Comparison of ENCODE assay signal across 8 cellular contexts in genomic region chr2:19358242-19359020, GRCh38. TPM values are rescaled to one million over a fixed set of nuclear protein-coding genes. Genes with fewer than 3 reads are reported as not detected.
DNase-seq lines count a peak whose midpoint lies in the region; ATAC-seq and TF ChIP-seq lines count a peak whose summit lies in the region.

TSS of gene OSR1 (minus strand) at chr2:19358623. CDS start at chr2:19353805, 4,818 bp downstream.

- H3K36me3 ChIP-seq in neuronal stem cell (replicated peaks in 1 of 2; ENCODE audit: control insufficient read depth in 2 of 2, insufficient read depth in 2 of 2, low read length in 2 of 2) = no peaks in the 10 kb centered on the region

- H3K23ac ChIP-seq in neuronal stem cell (ENCODE audit: low read depth, low read length, poor library complexity) = no peak within 1 kb of the TSS

- H3K4me3 ChIP-seq in AG10803 (ENCODE audit: low read length) = peak within 1 kb of the TSS; percentile 92
- peak within 1 kb of the TSS; percentile 63 to 95 for H3K4me3 ChIP-seq in foreskin fibroblast (ENCODE audit: low read depth in 1 of 2, low read length in 2 of 2)
- H3K4me3 ChIP-seq in neuronal stem cell (ENCODE audit: low read length in 2 of 2) = peak within 1 kb of the TSS; percentile 46 to 74

- H3K4me1 Mint-ChIP-seq in activated B cell treated with CpG ODN at 0.5 μM for 24 hours = peaks cover 59% of the 10 kb centered on the region

- H3K27me3 Mint-ChIP-seq in activated B cell treated with CpG ODN at 0.5 μM for 24 hours = peaks cover 65% of the 10 kb centered on the region

- H3K27ac Mint-ChIP-seq in activated B cell treated with CpG ODN at 0.5 μM for 24 hours = no peak within 1 kb of the TSS

- peak within 1 kb of the TSS; percentile 17 for H3K14ac ChIP-seq in neuronal stem cell (ENCODE audit: low read length)

- CTCF ChIA-PET in activated B cell treated with CpG ODN at 0.5 μM for 24 hours (lab: Charles Lee) = no interaction called here

- peak within 1 kb of the TSS; percentile 5 for H4K91ac ChIP-seq in neuronal stem cell (ENCODE audit: low read depth, low read length, poor library complexity)

- H3K9me3 ChIP-seq in neuronal stem cell (replicated peaks in 1 of 2; ENCODE audit: control insufficient read depth in 2 of 2, insufficient read depth in 1 of 2, low read depth in 1 of 2, low read length in 2 of 2) = peaks cover 3 to 18% of the 10 kb centered on the region in 2 donors

- peak within 1 kb of the TSS; percentile 64 for H3K4me3 Mint-ChIP-seq in activated B cell treated with CpG ODN at 0.5 μM for 24 hours

- H3K27me3 ChIP-seq in neuronal stem cell (ENCODE audit: control insufficient read depth in 3 of 3, insufficient read depth in 3 of 3, low read depth in 1 of 3, low read length in 3 of 3) = peaks cover 57 to 98% (median 95%) of the 10 kb centered on the region in 3 experiments

- H2BK15ac ChIP-seq in neuronal stem cell (ENCODE audit: low read length) = peak within 1 kb of the TSS; percentile 27

- H2AK5ac ChIP-seq in neuronal stem cell (ENCODE audit: low read depth, low read length) = peak within 1 kb of the TSS; percentile 12

- H2BK120ac ChIP-seq in neuronal stem cell (ENCODE audit: low read depth, low read length) = no peak within 1 kb of the TSS

- H2BK5ac ChIP-seq in neuronal stem cell (ENCODE audit: low read length) = no peak within 1 kb of the TSS

- peak within 1 kb of the TSS; percentile 91 for H3K9ac ChIP-seq in neuronal stem cell (ENCODE audit: low read depth, low read length, poor library complexity)

- H3K4ac ChIP-seq in neuronal stem cell (ENCODE audit: low read length) = no peak within 1 kb of the TSS

- no peaks in the 10 kb centered on the region for H3K9me3 Mint-ChIP-seq in activated B cell treated with CpG ODN at 0.5 μM for 24 hours

- ATAC-seq in activated B cell treated with CpG ODN at 0.5 μM for 24 hours (ENCODE audit: low read depth) (peak; percentile 20), HG03565 (IDR thresholded peaks at IDR 0.05; ENCODE audit: unreplicated experiment) (no peak), HG03280 (IDR thresholded peaks at IDR 0.05; ENCODE audit: unreplicated experiment) (no peak), HG03135 (IDR thresholded peaks at IDR 0.05; ENCODE audit: unreplicated experiment) (no peak)

- DNase-seq in AG10803 (ENCODE audit: low read depth) (peak; percentile 84), HT-29 (ENCODE audit: low spot score) (peak; percentile 63), activated B cell treated with CpG ODN at 0.5 μM for 24 hours (no peak), foreskin fibroblast (peak; percentile 83 to 94), neuronal stem cell (ENCODE audit: low spot score) (peak; percentile 84)

- intact Hi-C loops in activated B cell treated with CpG ODN at 0.5 μM for 24 hours (cut with micrococcal nuclease) = no loop called here

- H3K79me1 ChIP-seq in neuronal stem cell (ENCODE audit: low read depth, low read length) = no peaks in the 10 kb centered on the region

- no peak within 1 kb of the TSS for H4K8ac ChIP-seq in neuronal stem cell (ENCODE audit: low read depth, low read length)

- H3K18ac ChIP-seq in neuronal stem cell (ENCODE audit: low read length) = peak within 1 kb of the TSS; percentile 88

- no peak within 1 kb of the TSS for H3K27ac ChIP-seq in neuronal stem cell (replicated peaks; ENCODE audit: low read length)

- peaks cover 6% of the 10 kb centered on the region for H3K36me3 Mint-ChIP-seq in activated B cell treated with CpG ODN at 0.5 μM for 24 hours (ENCODE audit: low read depth)

- peaks cover 7 to 16% of the 10 kb centered on the region in 2 donors for H3K4me1 ChIP-seq in neuronal stem cell (ENCODE audit: control insufficient read depth in 2 of 2, insufficient read depth in 1 of 2, low read depth in 1 of 2, low read length in 2 of 2)

- H2AFZ ChIP-seq in neuronal stem cell (ENCODE audit: low read length) = peak within 1 kb of the TSS; percentile 95

- WGBS in neuronal stem cell (ENCODE audit: extremely low coverage in 2 of 2, insufficient read length in 2 of 2, insufficient replicate concordance in 1 of 2), 2 donors = no CpG with 5 or more reads among the region's 51 CpGs

- H2BK12ac ChIP-seq in neuronal stem cell (ENCODE audit: low read length) = no peak within 1 kb of the TSS

- POLR2A ChIA-PET in activated B cell treated with CpG ODN at 0.5 μM for 24 hours (lab: Charles Lee) = interaction anchor here (2.6 kb wide), 1 partner anchor 11 kb away, joined by 11 read pairs; no protein-coding TSS in a partner anchor

- TF ChIP-seq CTCF in AG10803 (conservative IDR thresholded peaks at IDR 0.05; ENCODE audit: low read length) = no peak
- TF ChIP-seq CTCF in activated B cell treated with CpG ODN at 0.5 μM for 24 hours (IDR thresholded peaks at IDR 0.05) = no peak
- no peak for TF ChIP-seq CTCF in foreskin fibroblast (IDR thresholded peaks at IDR 0.05; ENCODE audit: low read depth, low read length)

- H3K4me2 ChIP-seq in neuronal stem cell (ENCODE audit: insufficient read depth, low read length, poor library complexity, severe bottlenecking) = peak within 1 kb of the TSS; percentile 84

RNA-seq across cellular contexts. Expression of gene OSR1, which starts in this region (rescaled TPM):
- 8.0 and 8.9 TPM in 2 replicates for total RNA-seq in HT-29 (2014; rRNA removed; shearing (Covaris generic))
- not detected in 2 replicates for total RNA-seq in activated B cell treated with CpG ODN at 0.5 μM for 24 hours
- 0.03 TPM for polyA plus RNA-seq in neuronal stem cell (2013, experiment 1 of 2)
- polyA plus RNA-seq in neuronal stem cell (2013, experiment 2 of 2) = 0.04 TPM

Comparison
In these comparisons a context has a peak if more than half of its experiments do, and no peak if none do; other contexts are left out.
1. Peak in ATAC-seq in activated B cell treated with CpG ODN at 0.5 μM for 24 hours; RNA of the gene not detected or under 1 TPM.